ENCODE assay signal across 1 cellular context in the genomic region with DNA sequence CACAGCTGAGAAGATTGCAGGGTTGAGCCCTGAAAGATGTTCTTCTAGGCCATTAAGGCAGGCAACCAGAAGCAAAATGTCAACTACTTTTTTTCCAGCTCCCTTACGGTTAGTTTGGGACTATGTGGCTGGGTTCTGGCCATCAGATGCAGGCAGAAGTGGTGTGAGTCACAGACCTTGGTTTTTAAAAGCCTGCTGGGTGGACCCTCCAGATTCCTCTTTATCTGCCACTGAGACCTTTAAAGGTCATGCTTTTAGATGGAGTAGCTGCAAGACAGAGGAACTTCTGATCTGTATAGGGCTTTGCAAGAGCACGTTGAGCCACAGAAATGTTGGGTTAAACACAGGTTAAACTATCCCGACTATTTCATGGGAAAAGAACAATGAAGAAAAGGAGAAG.
TF ChIP-seq lines count a peak whose summit lies in the region.

No MANE protein-coding gene starts in this region.

TF ChIP-seq in K562, 482 proteins besides CTCF, POLR2A, EP300 and RAD21 (continued from another document):
- TF ChIP-seq CCNT2 (IDR thresholded peaks at IDR 0.05; ENCODE audit: borderline replicate concordance, extremely low read depth, insufficient read length, low read depth, low read length), result no peak
- no peak for TF ChIP-seq ZNF354B (CRISPR knock-in tag; IDR thresholded peaks at IDR 0.05)
- TF ChIP-seq NFIX (CRISPR knock-in tag; IDR thresholded peaks at IDR 0.05; ENCODE audit: low read depth), result no peak
- TF ChIP-seq, protein P1, sequence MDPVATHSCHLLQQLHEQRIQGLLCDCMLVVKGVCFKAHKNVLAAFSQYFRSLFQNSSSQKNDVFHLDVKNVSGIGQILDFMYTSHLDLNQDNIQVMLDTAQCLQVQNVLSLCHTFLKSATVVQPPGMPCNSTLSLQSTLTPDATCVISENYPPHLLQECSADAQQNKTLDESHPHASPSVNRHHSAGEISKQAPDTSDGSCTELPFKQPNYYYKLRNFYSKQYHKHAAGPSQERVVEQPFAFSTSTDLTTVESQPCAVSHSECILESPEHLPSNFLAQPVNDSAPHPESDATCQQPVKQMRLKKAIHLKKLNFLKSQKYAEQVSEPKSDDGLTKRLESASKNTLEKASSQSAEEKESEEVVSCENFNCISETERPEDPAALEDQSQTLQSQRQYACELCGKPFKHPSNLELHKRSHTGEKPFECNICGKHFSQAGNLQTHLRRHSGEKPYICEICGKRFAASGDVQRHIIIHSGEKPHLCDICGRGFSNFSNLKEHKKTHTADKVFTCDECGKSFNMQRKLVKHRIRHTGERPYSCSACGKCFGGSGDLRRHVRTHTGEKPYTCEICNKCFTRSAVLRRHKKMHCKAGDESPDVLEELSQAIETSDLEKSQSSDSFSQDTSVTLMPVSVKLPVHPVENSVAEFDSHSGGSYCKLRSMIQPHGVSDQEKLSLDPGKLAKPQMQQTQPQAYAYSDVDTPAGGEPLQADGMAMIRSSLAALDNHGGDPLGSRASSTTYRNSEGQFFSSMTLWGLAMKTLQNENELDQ (CRISPR knock-in tag; IDR thresholded peaks at IDR 0.05; ENCODE audit: borderline replicate concordance), result no peak
- TF ChIP-seq GABPB1 (CRISPR knock-in tag; IDR thresholded peaks at IDR 0.05), result no peak
- TF ChIP-seq MAFF (IDR thresholded peaks at IDR 0.05; ENCODE audit: low read length), result no peak
- TF ChIP-seq CBFA2T2 (conservative IDR thresholded peaks at IDR 0.05), result peak; percentile 63
- TF ChIP-seq SPI1 (IDR thresholded peaks at IDR 0.05; ENCODE audit: borderline replicate concordance, low read depth, low read length), result 0 out of 2 replicates have a peak, but pooled peaks have one; percentile 15
- no peak for TF ChIP-seq CREBBP (IDR thresholded peaks at IDR 0.05; ENCODE audit: low read depth, low read length)
- no peak for TF ChIP-seq PTTG1 (tag; IDR thresholded peaks at IDR 0.05; ENCODE audit: low read depth)
- TF ChIP-seq LCOR (CRISPR knock-in tag; IDR thresholded peaks at IDR 0.05), result 0 out of 2 replicates have a peak, but pooled peaks have one; percentile 29
- TF ChIP-seq LARP7 (IDR thresholded peaks at IDR 0.05), result no peak
- peak; percentile 50 to 90; a peak in 3 of 4 replicates for TF ChIP-seq RCOR1 (IDR thresholded peaks at IDR 0.05; ENCODE audit: borderline replicate concordance in 1 of 2, low read depth in 2 of 2, low read length in 2 of 2)
- 0 out of 2 replicates have a peak, but pooled peaks have one; percentile 24 for TF ChIP-seq MTA3 (IDR thresholded peaks at IDR 0.05; ENCODE audit: borderline replicate concordance)
- TF ChIP-seq HDAC1 (IDR thresholded peaks at IDR 0.05), result peak in 1 of 2 experiments; percentile 75; a peak in 2 of 4 replicates
- peak; percentile 76 for TF ChIP-seq ARID1B (IDR thresholded peaks at IDR 0.05)
- TF ChIP-seq POLR2AphosphoS5 (IDR thresholded peaks at IDR 0.05; ENCODE audit: control insufficient read depth, insufficient read depth, low read depth, low read length), result peak; percentile 59; the same call in 1 of the 2 replicates
- peak; percentile 84 for TF ChIP-seq JUND (IDR thresholded peaks at IDR 0.05; ENCODE audit: borderline replicate concordance, low read depth, low read length)
- TF ChIP-seq JUND (tag; IDR thresholded peaks at IDR 0.05; ENCODE audit: borderline replicate concordance, low read depth, low read length), result peak; percentile 64; the same call in 1 of the 3 replicates
- TF ChIP-seq, protein P2, sequence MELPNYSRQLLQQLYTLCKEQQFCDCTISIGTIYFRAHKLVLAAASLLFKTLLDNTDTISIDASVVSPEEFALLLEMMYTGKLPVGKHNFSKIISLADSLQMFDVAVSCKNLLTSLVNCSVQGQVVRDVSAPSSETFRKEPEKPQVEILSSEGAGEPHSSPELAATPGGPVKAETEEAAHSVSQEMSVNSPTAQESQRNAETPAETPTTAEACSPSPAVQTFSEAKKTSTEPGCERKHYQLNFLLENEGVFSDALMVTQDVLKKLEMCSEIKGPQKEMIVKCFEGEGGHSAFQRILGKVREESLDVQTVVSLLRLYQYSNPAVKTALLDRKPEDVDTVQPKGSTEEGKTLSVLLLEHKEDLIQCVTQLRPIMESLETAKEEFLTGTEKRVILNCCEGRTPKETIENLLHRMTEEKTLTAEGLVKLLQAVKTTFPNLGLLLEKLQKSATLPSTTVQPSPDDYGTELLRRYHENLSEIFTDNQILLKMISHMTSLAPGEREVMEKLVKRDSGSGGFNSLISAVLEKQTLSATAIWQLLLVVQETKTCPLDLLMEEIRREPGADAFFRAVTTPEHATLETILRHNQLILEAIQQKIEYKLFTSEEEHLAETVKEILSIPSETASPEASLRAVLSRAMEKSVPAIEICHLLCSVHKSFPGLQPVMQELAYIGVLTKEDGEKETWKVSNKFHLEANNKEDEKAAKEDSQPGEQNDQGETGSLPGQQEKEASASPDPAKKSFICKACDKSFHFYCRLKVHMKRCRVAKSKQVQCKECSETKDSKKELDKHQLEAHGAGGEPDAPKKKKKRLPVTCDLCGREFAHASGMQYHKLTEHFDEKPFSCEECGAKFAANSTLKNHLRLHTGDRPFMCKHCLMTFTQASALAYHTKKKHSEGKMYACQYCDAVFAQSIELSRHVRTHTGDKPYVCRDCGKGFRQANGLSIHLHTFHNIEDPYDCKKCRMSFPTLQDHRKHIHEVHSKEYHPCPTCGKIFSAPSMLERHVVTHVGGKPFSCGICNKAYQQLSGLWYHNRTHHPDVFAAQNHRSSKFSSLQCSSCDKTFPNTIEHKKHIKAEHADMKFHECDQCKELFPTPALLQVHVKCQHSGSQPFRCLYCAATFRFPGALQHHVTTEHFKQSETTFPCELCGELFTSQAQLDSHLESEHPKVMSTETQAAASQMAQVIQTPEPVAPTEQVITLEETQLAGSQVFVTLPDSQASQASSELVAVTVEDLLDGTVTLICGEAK (IDR thresholded peaks at IDR 0.05), result no peak
- TF ChIP-seq, protein P2 (CRISPR knock-in tag; IDR thresholded peaks at IDR 0.05), result no peak
- TF ChIP-seq ZC3H4 (CRISPR knock-in tag; IDR thresholded peaks at IDR 0.05; ENCODE audit: borderline replicate concordance), result no peak
- no peak for TF ChIP-seq BRCA1 (IDR thresholded peaks at IDR 0.05)
- TF ChIP-seq BRCA1 (CRISPR knock-in tag; IDR thresholded peaks at IDR 0.05), result no peak
- TF ChIP-seq ZC3H11A (IDR thresholded peaks at IDR 0.05; ENCODE audit: low read depth, low read length), result no peak
- TF ChIP-seq POLR2G (IDR thresholded peaks at IDR 0.05; ENCODE audit: low read depth, low read length), result no peak
- no peak for TF ChIP-seq HSF4 (CRISPR knock-in tag; IDR thresholded peaks at IDR 0.05; ENCODE audit: borderline replicate concordance)
- TF ChIP-seq CBFA2T3 (IDR thresholded peaks at IDR 0.05), result peak; percentile 81
- TF ChIP-seq, protein P3, sequence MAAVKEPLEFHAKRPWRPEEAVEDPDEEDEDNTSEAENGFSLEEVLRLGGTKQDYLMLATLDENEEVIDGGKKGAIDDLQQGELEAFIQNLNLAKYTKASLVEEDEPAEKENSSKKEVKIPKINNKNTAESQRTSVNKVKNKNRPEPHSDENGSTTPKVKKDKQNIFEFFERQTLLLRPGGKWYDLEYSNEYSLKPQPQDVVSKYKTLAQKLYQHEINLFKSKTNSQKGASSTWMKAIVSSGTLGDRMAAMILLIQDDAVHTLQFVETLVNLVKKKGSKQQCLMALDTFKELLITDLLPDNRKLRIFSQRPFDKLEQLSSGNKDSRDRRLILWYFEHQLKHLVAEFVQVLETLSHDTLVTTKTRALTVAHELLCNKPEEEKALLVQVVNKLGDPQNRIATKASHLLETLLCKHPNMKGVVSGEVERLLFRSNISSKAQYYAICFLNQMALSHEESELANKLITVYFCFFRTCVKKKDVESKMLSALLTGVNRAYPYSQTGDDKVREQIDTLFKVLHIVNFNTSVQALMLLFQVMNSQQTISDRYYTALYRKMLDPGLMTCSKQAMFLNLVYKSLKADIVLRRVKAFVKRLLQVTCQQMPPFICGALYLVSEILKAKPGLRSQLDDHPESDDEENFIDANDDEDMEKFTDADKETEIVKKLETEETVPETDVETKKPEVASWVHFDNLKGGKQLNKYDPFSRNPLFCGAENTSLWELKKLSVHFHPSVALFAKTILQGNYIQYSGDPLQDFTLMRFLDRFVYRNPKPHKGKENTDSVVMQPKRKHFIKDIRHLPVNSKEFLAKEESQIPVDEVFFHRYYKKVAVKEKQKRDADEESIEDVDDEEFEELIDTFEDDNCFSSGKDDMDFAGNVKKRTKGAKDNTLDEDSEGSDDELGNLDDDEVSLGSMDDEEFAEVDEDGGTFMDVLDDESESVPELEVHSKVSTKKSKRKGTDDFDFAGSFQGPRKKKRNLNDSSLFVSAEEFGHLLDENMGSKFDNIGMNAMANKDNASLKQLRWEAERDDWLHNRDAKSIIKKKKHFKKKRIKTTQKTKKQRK (IDR thresholded peaks at IDR 0.05; ENCODE audit: borderline replicate concordance, low read depth, low read length), result no peak
- TF ChIP-seq ZNF79 (CRISPR knock-in tag; IDR thresholded peaks at IDR 0.05; ENCODE audit: low read depth), result no peak
- no peak for TF ChIP-seq U2AF2 (optimal IDR thresholded peaks at IDR 0.05; ENCODE audit: low read depth, low read length)
- no peak for TF ChIP-seq ZNF316 (IDR thresholded peaks at IDR 0.05)
- no peak for TF ChIP-seq HDAC6 (IDR thresholded peaks at IDR 0.05; ENCODE audit: low read depth, low read length)
- no peak for TF ChIP-seq CHD4 (IDR thresholded peaks at IDR 0.05; ENCODE audit: insufficient read depth, insufficient replicate concordance, low read depth, low read length, poor library complexity, severe bottlenecking)
- TF ChIP-seq SNIP1 (IDR thresholded peaks at IDR 0.05; ENCODE audit: low read depth), result no peak
- TF ChIP-seq SMARCC2 (IDR thresholded peaks at IDR 0.05; ENCODE audit: low read depth), result no peak
- TF ChIP-seq TAF15 (IDR thresholded peaks at IDR 0.05; ENCODE audit: low read depth, low read length), result no peak
- TF ChIP-seq, protein P4, sequence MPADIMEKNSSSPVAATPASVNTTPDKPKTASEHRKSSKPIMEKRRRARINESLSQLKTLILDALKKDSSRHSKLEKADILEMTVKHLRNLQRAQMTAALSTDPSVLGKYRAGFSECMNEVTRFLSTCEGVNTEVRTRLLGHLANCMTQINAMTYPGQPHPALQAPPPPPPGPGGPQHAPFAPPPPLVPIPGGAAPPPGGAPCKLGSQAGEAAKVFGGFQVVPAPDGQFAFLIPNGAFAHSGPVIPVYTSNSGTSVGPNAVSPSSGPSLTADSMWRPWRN (IDR thresholded peaks at IDR 0.05; ENCODE audit: low read depth), result no peak
- TF ChIP-seq, protein P5, sequence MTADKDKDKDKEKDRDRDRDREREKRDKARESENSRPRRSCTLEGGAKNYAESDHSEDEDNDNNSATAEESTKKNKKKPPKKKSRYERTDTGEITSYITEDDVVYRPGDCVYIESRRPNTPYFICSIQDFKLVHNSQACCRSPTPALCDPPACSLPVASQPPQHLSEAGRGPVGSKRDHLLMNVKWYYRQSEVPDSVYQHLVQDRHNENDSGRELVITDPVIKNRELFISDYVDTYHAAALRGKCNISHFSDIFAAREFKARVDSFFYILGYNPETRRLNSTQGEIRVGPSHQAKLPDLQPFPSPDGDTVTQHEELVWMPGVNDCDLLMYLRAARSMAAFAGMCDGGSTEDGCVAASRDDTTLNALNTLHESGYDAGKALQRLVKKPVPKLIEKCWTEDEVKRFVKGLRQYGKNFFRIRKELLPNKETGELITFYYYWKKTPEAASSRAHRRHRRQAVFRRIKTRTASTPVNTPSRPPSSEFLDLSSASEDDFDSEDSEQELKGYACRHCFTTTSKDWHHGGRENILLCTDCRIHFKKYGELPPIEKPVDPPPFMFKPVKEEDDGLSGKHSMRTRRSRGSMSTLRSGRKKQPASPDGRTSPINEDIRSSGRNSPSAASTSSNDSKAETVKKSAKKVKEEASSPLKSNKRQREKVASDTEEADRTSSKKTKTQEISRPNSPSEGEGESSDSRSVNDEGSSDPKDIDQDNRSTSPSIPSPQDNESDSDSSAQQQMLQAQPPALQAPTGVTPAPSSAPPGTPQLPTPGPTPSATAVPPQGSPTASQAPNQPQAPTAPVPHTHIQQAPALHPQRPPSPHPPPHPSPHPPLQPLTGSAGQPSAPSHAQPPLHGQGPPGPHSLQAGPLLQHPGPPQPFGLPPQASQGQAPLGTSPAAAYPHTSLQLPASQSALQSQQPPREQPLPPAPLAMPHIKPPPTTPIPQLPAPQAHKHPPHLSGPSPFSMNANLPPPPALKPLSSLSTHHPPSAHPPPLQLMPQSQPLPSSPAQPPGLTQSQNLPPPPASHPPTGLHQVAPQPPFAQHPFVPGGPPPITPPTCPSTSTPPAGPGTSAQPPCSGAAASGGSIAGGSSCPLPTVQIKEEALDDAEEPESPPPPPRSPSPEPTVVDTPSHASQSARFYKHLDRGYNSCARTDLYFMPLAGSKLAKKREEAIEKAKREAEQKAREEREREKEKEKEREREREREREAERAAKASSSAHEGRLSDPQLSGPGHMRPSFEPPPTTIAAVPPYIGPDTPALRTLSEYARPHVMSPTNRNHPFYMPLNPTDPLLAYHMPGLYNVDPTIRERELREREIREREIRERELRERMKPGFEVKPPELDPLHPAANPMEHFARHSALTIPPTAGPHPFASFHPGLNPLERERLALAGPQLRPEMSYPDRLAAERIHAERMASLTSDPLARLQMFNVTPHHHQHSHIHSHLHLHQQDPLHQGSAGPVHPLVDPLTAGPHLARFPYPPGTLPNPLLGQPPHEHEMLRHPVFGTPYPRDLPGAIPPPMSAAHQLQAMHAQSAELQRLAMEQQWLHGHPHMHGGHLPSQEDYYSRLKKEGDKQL (CRISPR knock-in tag; IDR thresholded peaks at IDR 0.05; ENCODE audit: borderline replicate concordance), result no peak
- no peak for TF ChIP-seq ELF2 (CRISPR knock-in tag; IDR thresholded peaks at IDR 0.05)
- no peak for TF ChIP-seq U2AF1 (optimal IDR thresholded peaks at IDR 0.05; ENCODE audit: low read depth, low read length)
- no peak for TF ChIP-seq MTF1 (CRISPR knock-in tag; IDR thresholded peaks at IDR 0.05; ENCODE audit: borderline replicate concordance)
- TF ChIP-seq ESRRA (IDR thresholded peaks at IDR 0.05; ENCODE audit: borderline replicate concordance, low read depth), result peak; percentile 38; the same call in 1 of the 2 replicates
TF ChIP-seq in K562: peak in this region for 32.
